In the genomic region with DNA sequence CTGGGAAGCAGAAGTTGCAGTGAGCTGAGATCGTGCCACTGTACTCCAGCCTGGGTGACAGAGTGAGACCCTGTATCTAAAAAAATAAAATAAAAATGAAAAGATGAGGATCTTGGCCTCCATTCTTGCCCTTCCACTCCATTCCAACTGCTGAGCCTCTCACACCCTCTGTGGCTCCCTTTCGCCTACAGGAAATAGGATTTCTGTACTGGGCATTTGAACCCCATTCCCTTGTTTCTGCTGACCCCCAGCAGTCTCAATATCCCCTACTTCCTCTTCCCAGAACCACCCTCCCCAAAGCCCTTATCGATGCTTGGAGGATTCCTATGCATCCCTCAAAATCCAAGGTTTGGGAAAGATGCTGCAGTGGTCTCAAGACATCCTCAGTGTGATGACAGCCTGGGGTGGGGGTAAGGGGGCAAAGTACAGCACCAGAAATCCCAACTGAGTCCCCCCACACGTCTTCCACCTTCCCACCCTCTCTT, we compare ENCODE assay signal across 9 cellular contexts. TPM values are rescaled to one million over a fixed set of nuclear protein-coding genes. Genes with fewer than 3 reads are reported as not detected.
DNase-seq lines count a peak whose midpoint lies in the region; ATAC-seq and TF ChIP-seq lines count a peak whose summit lies in the region.
"Had no signal": no experiment of that assay in that cellular context is flagged by ENCODE, and none has a peak within 500 bp of the region (broad histone marks: within the 10 kb centered on the region; RNA-seq: fewer than 3 reads in every experiment).

No MANE protein-coding gene starts in this region.

- H3K4me2 ChIP-seq in mammary epithelial cell (ENCODE audit: insufficient read depth, low read depth, low read length), result peak overlapping the region; percentile 51

- CTCF ChIA-PET in mammary epithelial cell (lab: Charles Lee; ENCODE audit: low non-redundant PET) (no interaction called here), T-cell (lab: Charles Lee) (no interaction called here)

- H3K36me3 ChIP-seq in left ventricle myocardium inferior (no peaks in the 10 kb centered on the region), mammary epithelial cell (ENCODE audit: insufficient read depth, low read length) (no peaks in the 10 kb centered on the region), urinary bladder (ENCODE audit: insufficient read depth) (no peaks in the 10 kb centered on the region)

- H3K27me3 Mint-ChIP-seq in natural killer cell (ENCODE audit: low read depth in 2 of 2) (no peaks in the 10 kb centered on the region), T-cell (peaks cover 4 to 5% of the 10 kb centered on the region in 2 donors)

- H3K4me1 Mint-ChIP-seq in natural killer cell, result peaks cover 20 to 25% of the 10 kb centered on the region in 2 donors
- peaks cover 8 to 11% (median 10%) of the 10 kb centered on the region in 3 donors for H3K4me1 Mint-ChIP-seq in T-cell

- DNase-seq in left ventricle myocardium inferior (no peak), left ventricle myocardium superior (no peak), mammary epithelial cell (no peak), natural killer cell (no peak), 8988T (no peak), T-cell (no peak)
- DNase-seq: CD4-positive, alpha-beta memory T cell had no signal

- H4K20me1 ChIP-seq in mammary epithelial cell (ENCODE audit: insufficient read depth, low read length), result no peaks in the 10 kb centered on the region

- H3K27ac ChIP-seq in left ventricle myocardium inferior (replicated peaks) (peak overlapping the region; percentile 86), mammary epithelial cell (ENCODE audit: insufficient read depth, low read depth, low read length) (peak overlapping the region; percentile 94), urinary bladder (ENCODE audit: low read depth) (peak overlapping the region; percentile 73)

- H3K36me3 Mint-ChIP-seq in natural killer cell (no peaks in the 10 kb centered on the region), T-cell (no peaks in the 10 kb centered on the region)
- H3K36me3 Mint-ChIP-seq: CD4-positive, alpha-beta memory T cell had no signal

- H3K27me3 ChIP-seq in left ventricle myocardium inferior (ENCODE audit: low read depth), result no peaks in the 10 kb centered on the region
- H3K27me3 ChIP-seq in mammary epithelial cell (ENCODE audit: insufficient read depth, low read length), result no peaks in the 10 kb centered on the region

- H3K4me3 ChIP-seq in left ventricle myocardium inferior, result no peak overlapping the region
- H3K4me3 ChIP-seq in mammary epithelial cell (replicated peaks in 1 of 3; ENCODE audit: insufficient read depth in 1 of 3, low read depth in 2 of 3, low read length in 3 of 3), result no peak overlapping the region
- H3K4me3 ChIP-seq in urinary bladder (ENCODE audit: low read depth, low read length), result no peak overlapping the region

- peak overlapping the region; percentile 91 for H3K27ac Mint-ChIP-seq in natural killer cell
- no peak overlapping the region for H3K27ac Mint-ChIP-seq in T-cell

- H2AFZ ChIP-seq in mammary epithelial cell (ENCODE audit: low read depth, low read length), result peak overlapping the region; percentile 57

- POLR2A ChIA-PET in T-cell (lab: Charles Lee), result no interaction called here

- 70% methylated on average over 3 of the region's 4 CpGs for WGBS in mammary epithelial cell (ENCODE audit: low coverage, missing lambda C conversion rate)
- WGBS in urinary bladder, result 61% methylated on average over 4 of the region's 4 CpGs

- BruUV-seq in mammary epithelial cell (replicated peaks; lab: Mats Ljungman, UMichigan), result no TSS peak

- H3K4me3 Mint-ChIP-seq in natural killer cell (peak overlapping the region; percentile 78), T-cell (no peak overlapping the region)
- H3K4me3 Mint-ChIP-seq: CD4-positive, alpha-beta memory T cell had no signal

- H3K79me2 ChIP-seq in mammary epithelial cell (ENCODE audit: insufficient read depth, low read length), result no peaks in the 10 kb centered on the region

- peaks cover 29% of the 10 kb centered on the region for H3K4me1 ChIP-seq in left ventricle myocardium inferior
- H3K4me1 ChIP-seq in mammary epithelial cell (ENCODE audit: insufficient read depth, low read length), result peaks cover 19% of the 10 kb centered on the region
- no peaks in the 10 kb centered on the region for H3K4me1 ChIP-seq in urinary bladder (ENCODE audit: insufficient read depth)

- peak overlapping the region; percentile 68 for H3K9ac ChIP-seq in mammary epithelial cell (ENCODE audit: insufficient read depth, low read length)

- dilution Hi-C loops in mammary epithelial cell (cut with HindIII; ENCODE audit: low sequenced_read_pairs), result no loop called here

- no peak for TF ChIP-seq CTCF in left ventricle myocardium inferior (IDR thresholded peaks at IDR 0.05; ENCODE audit: borderline replicate concordance)
- TF ChIP-seq CTCF in mammary epithelial cell (conservative IDR thresholded peaks at IDR 0.05 in 1 of 2, IDR thresholded peaks at IDR 0.05 in 1 of 2; ENCODE audit: extremely low read depth in 1 of 2, insufficient read depth in 1 of 2, low read depth in 1 of 2, low read length in 2 of 2), result no peak
- no peak for TF ChIP-seq CTCF in natural killer cell (IDR thresholded peaks at IDR 0.05)

- intact Hi-C loops in left ventricle myocardium inferior (cut with micrococcal nuclease) (no loop called here), left ventricle myocardium superior (cut with micrococcal nuclease) (no loop called here), mammary epithelial cell (cut with micrococcal nuclease) (no loop called here), natural killer cell (cut with micrococcal nuclease) (no loop called here)

- H3K9me3 Mint-ChIP-seq in natural killer cell (no peaks in the 10 kb centered on the region), T-cell (no peaks in the 10 kb centered on the region)

- in situ Hi-C loops in mammary epithelial cell (cut with MboI; ENCODE audit: low sequenced_read_pairs in 2 of 2), result no loop called here

- H3K9me3 ChIP-seq in left ventricle myocardium inferior (replicated peaks), result no peaks in the 10 kb centered on the region
- no peaks in the 10 kb centered on the region for H3K9me3 ChIP-seq in mammary epithelial cell (replicated peaks; ENCODE audit: insufficient read depth, low read length)

- ATAC-seq in left ventricle myocardium superior, result no peak
- no peak for ATAC-seq in natural killer cell
- ATAC-seq in T-cell (replicated peaks in 1 of 4), result no peak
- no peak for ATAC-seq in HG02610 (IDR thresholded peaks at IDR 0.05; ENCODE audit: unreplicated experiment)

RNA-seq across cellular contexts. Expression of a gene that starts 12.5 kb away (rescaled TPM):
- total RNA-seq in left ventricle myocardium inferior (0.33 TPM), left ventricle myocardium superior (0.27 TPM), mammary epithelial cell (10 to 100 TPM; 78.7 to 93.2 TPM), natural killer cell (1 to 10 TPM in 1 of 3 donors, under 1 TPM in 1, not detected in 1; 0.85 to 1.5 TPM), urinary bladder (12.5 TPM), T-cell (1 to 10 TPM in 3 of 5 donors, not detected in 2; 1.5 to 1.7 (median 1.5) TPM)
- polyA plus RNA-seq in mammary epithelial cell (21.2 TPM), urinary bladder (58.2 TPM)
- polyA minus RNA-seq in mammary epithelial cell, result 1.8 TPM
- polyA plus RNA-seq: CD4-positive, alpha-beta memory T cell had no signal

RNA-seq across cellular contexts. Expression of a gene that starts 24.0 kb away (rescaled TPM):
- total RNA-seq in left ventricle myocardium inferior (2.4 TPM), left ventricle myocardium superior (2.9 TPM), mammary epithelial cell (not detected), natural killer cell (10 to 100 TPM in 2 of 3 donors, 1 to 10 TPM in 1; 3.9 to 28.2 (median 12.0) TPM), urinary bladder (2.9 TPM), T-cell (under 1 TPM in 3 of 5 donors, not detected in 2; 0.16 to 0.33 (median 0.30) TPM)
- polyA plus RNA-seq in mammary epithelial cell (not detected), urinary bladder (7.0 TPM)
- not detected for polyA minus RNA-seq in mammary epithelial cell

RNA-seq across cellular contexts. Expression of a gene that starts 33.1 kb away (rescaled TPM):
- 38.8 TPM for total RNA-seq in left ventricle myocardium inferior
- total RNA-seq in left ventricle myocardium superior, result 41.2 TPM
- 10 to 100 TPM; 16.3 to 18.7 TPM for total RNA-seq in mammary epithelial cell
- polyA plus RNA-seq in mammary epithelial cell, result 4.5 TPM
- 7.3 TPM for polyA minus RNA-seq in mammary epithelial cell
- total RNA-seq in natural killer cell, result 10 to 100 TPM; 69.1 to 73.3 (median 71.0) TPM
- total RNA-seq in urinary bladder, result 13.9 TPM
- 19.0 TPM for polyA plus RNA-seq in urinary bladder
- total RNA-seq in T-cell, result 10 to 100 TPM; 35.7 to 52.6 (median 45.1) TPM

RNA-seq across cellular contexts. Expression of a gene that starts 45.7 kb away (rescaled TPM):
- 30.8 TPM for total RNA-seq in left ventricle myocardium inferior
- 36.4 TPM for total RNA-seq in left ventricle myocardium superior
- total RNA-seq in mammary epithelial cell, result 10 to 100 TPM; 34.0 to 41.0 TPM
- 14.3 TPM for polyA plus RNA-seq in mammary epithelial cell
- 1.7 TPM for polyA minus RNA-seq in mammary epithelial cell
- total RNA-seq in natural killer cell, result 100 to 1,000 TPM; 137 to 169 (median 158) TPM
- total RNA-seq in urinary bladder, result 28.8 TPM
- polyA plus RNA-seq in urinary bladder, result 81.3 TPM
- total RNA-seq in T-cell, result 100 to 1,000 TPM in 4 of 5 donors, 10 to 100 TPM in 1; 71.3 to 127 (median 102) TPM

RNA-seq across cellular contexts. Expression of a gene that starts 50.6 kb away (rescaled TPM):
- total RNA-seq in left ventricle myocardium inferior (94.8 TPM), left ventricle myocardium superior (98.0 TPM), mammary epithelial cell (100 to 1,000 TPM; 127 to 182 TPM), natural killer cell (10 to 100 TPM; 42.4 to 60.8 (median 44.8) TPM), urinary bladder (56.5 TPM), T-cell (10 to 100 TPM; 58.5 to 82.7 (median 69.1) TPM)
- polyA plus RNA-seq in mammary epithelial cell (215 TPM), urinary bladder (97.5 TPM)
- 63.3 TPM for polyA minus RNA-seq in mammary epithelial cell

Comparison
In these comparisons a context has a peak if more than half of its experiments do, and no peak if none do; other contexts are left out.
1. H3K27ac Mint-ChIP-seq: peak in natural killer cell (2 of 2); none in T-cell (0 of 2).
2. Peak in every context shown above with its lines, with median percentiles within 50 percentile points of each other: H3K27ac ChIP-seq.